In genomic region chr10:31136386-31136785, GRCh38 we compare ENCODE assay signal across 19 cellular contexts.
DNase-seq lines count a peak whose midpoint lies in the region; TF ChIP-seq lines count a peak whose summit lies in the region.
"Had no signal": no experiment of that assay in that cellular context is flagged by ENCODE, and none has a peak within 500 bp of the region (broad histone marks: within the 10 kb centered on the region; RNA-seq: fewer than 3 reads in every experiment).

No MANE protein-coding gene starts in this region.

- POLR2A ChIA-PET in MCF 10A (lab: Yijun Ruan, JAX): no interaction called here

- H3K9ac ChIP-seq in muscle layer of colon (ENCODE audit: low read length): no peak overlapping the region

- H3K27ac ChIP-seq in muscle layer of colon (ENCODE audit: low read depth, low read length): peak overlapping the region; percentile 35
- peak overlapping the region; percentile 54 for H3K27ac ChIP-seq in vagina
- H3K27ac ChIP-seq: tibial artery had no signal

- DNase-seq in activated naive CD4-positive, alpha-beta T cell (lab: John Stamatoyannopoulos, UW): no peak
- DNase-seq in activated T-helper 1 cell treated with anti-CD3 and anti-CD28 coated beads, Interleukin-12 subunit alpha, Interleukin-12 subunit beta, Interleukin-2, Interleukin-4 antibody, amounts not matched to agents 30 ng/mL and 10 ng/mL and 1 ng/mL, durations not matched to agents 14 hours and 24 hours and 36 hours (ENCODE audit: low spot score): no peak
- DNase-seq in vagina (ENCODE audit: extremely low spot score in 2 of 2) (no peak), NCI-H2227 treated with DMSO at 0.1 percent for 48 hours (lab: John Stamatoyannopoulos, UW) (no peak), MCF 10A (ENCODE audit: unreplicated experiment) (no peak), islet precursor cell (no peak)
- DNase-seq: activated CD4-positive, alpha-beta T cell treated with anti-CD3 and anti-CD28 coated beads, Interleukin-2, amount 50 U/mL, for 48 hours; amygdala; cerebellar nuclear complex; effector memory CD4-positive, alpha-beta T cell; H7; heart right ventricle; NCI-H2029; NCI-H510A; nephron progenitor cell; tibial artery had no signal

- no TSS peak for BruUV-seq in MCF 10A (replicated peaks; lab: Mats Ljungman, UMichigan)

- peak overlapping the region; percentile 23 for H3K27ac Mint-ChIP-seq in activated naive CD4-positive, alpha-beta T cell treated with anti-CD3 and anti-CD28 coated beads, Interleukin-2, amount 50 U/mL, for 24 hours
- peak overlapping the region; percentile 98 for H3K27ac Mint-ChIP-seq in activated T-helper 1 cell treated with anti-CD3 and anti-CD28 coated beads, Interleukin-12 subunit alpha, Interleukin-12 subunit beta, Interleukin-2, Interleukin-4 antibody, amounts not matched to agents 30 ng/mL and 10 ng/mL and 1 ng/mL, durations not matched to agents 14 hours and 24 hours and 36 hours
- no peak overlapping the region for H3K27ac Mint-ChIP-seq in MCF 10A (ENCODE audit: low read depth, unreplicated experiment)
- H3K27ac Mint-ChIP-seq: nephron progenitor cell had no signal

- no peak for TF ChIP-seq POLR2A in vagina (IDR thresholded peaks at IDR 0.05)

- no peaks in the 10 kb centered on the region for H3K27me3 ChIP-seq in muscle layer of colon (ENCODE audit: control insufficient read depth in 1 of 2, insufficient read depth in 2 of 2, low read length in 2 of 2)
- H3K27me3 ChIP-seq in vagina: no peaks in the 10 kb centered on the region
- H3K27me3 ChIP-seq: heart right ventricle, tibial artery had no signal

- H3K27me3 Mint-ChIP-seq in activated naive CD4-positive, alpha-beta T cell treated with anti-CD3 and anti-CD28 coated beads, Interleukin-2, amount 50 U/mL, for 24 hours: no peaks in the 10 kb centered on the region
- H3K27me3 Mint-ChIP-seq in activated T-helper 1 cell treated with anti-CD3 and anti-CD28 coated beads, Interleukin-12 subunit alpha, Interleukin-12 subunit beta, Interleukin-2, Interleukin-4 antibody, amounts not matched to agents 30 ng/mL and 10 ng/mL and 1 ng/mL, durations not matched to agents 14 hours and 24 hours and 36 hours (ENCODE audit: insufficient read depth): no peaks in the 10 kb centered on the region
- H3K27me3 Mint-ChIP-seq in MCF 10A (ENCODE audit: insufficient read depth, unreplicated experiment): no peaks in the 10 kb centered on the region
- H3K27me3 Mint-ChIP-seq: memory B cell had no signal

- peak overlapping the region; percentile 36 for H3K4me3 Mint-ChIP-seq in activated naive CD4-positive, alpha-beta T cell treated with anti-CD3 and anti-CD28 coated beads, Interleukin-2, amount 50 U/mL, for 24 hours
- peak overlapping the region; percentile 15 for H3K4me3 Mint-ChIP-seq in activated T-helper 1 cell treated with anti-CD3 and anti-CD28 coated beads, Interleukin-12 subunit alpha, Interleukin-12 subunit beta, Interleukin-2, Interleukin-4 antibody, amounts not matched to agents 30 ng/mL and 10 ng/mL and 1 ng/mL, durations not matched to agents 14 hours and 24 hours and 36 hours
- H3K4me3 Mint-ChIP-seq in MCF 10A (ENCODE audit: unreplicated experiment): no peak overlapping the region
- H3K4me3 Mint-ChIP-seq: nephron progenitor cell had no signal

- intact Hi-C loops in activated T-helper 1 cell treated with anti-CD3 and anti-CD28 coated beads, Interleukin-12 subunit alpha, Interleukin-12 subunit beta, Interleukin-2, Interleukin-4 antibody, amounts not matched to agents 30 ng/mL and 10 ng/mL and 1 ng/mL, durations not matched to agents 14 hours and 24 hours and 36 hours (cut with micrococcal nuclease): loop anchor here (5.0 kb wide), 1 partner anchor 356 kb away; no protein-coding TSS in a partner anchor
- intact Hi-C loops in vagina (cut with DNase I) (no loop called here), MCF 10A (cut with micrococcal nuclease) (no loop called here)

- CTCF ChIA-PET in MCF 10A (lab: Yijun Ruan, JAX): no interaction called here

- H3K36me3 ChIP-seq in muscle layer of colon (ENCODE audit: insufficient read depth, low read length) (no peaks in the 10 kb centered on the region), vagina (no peaks in the 10 kb centered on the region)
- H3K36me3 ChIP-seq: heart right ventricle, tibial artery had no signal

- H3K4me3 ChIP-seq in muscle layer of colon (ENCODE audit: low read depth in 1 of 2, low read length in 2 of 2): no peak overlapping the region
- H3K4me3 ChIP-seq in vagina: no peak overlapping the region
- H3K4me3 ChIP-seq: heart right ventricle, tibial artery had no signal

- TF ChIP-seq CTCF in vagina (IDR thresholded peaks at IDR 0.05): no peak
- no peak for TF ChIP-seq CTCF in MCF 10A (IDR thresholded peaks at IDR 0.05; ENCODE audit: unreplicated experiment)

- H3K4me1 Mint-ChIP-seq in activated naive CD4-positive, alpha-beta T cell treated with anti-CD3 and anti-CD28 coated beads, Interleukin-2, amount 50 U/mL, for 24 hours: peaks cover 43% of the 10 kb centered on the region
- H3K4me1 Mint-ChIP-seq in activated T-helper 1 cell treated with anti-CD3 and anti-CD28 coated beads, Interleukin-12 subunit alpha, Interleukin-12 subunit beta, Interleukin-2, Interleukin-4 antibody, amounts not matched to agents 30 ng/mL and 10 ng/mL and 1 ng/mL, durations not matched to agents 14 hours and 24 hours and 36 hours (ENCODE audit: low read depth): peaks cover 57% of the 10 kb centered on the region
- H3K4me1 Mint-ChIP-seq in MCF 10A (ENCODE audit: insufficient read depth, unreplicated experiment): no peaks in the 10 kb centered on the region

- no peaks in the 10 kb centered on the region for H3K9me3 ChIP-seq in muscle layer of colon (ENCODE audit: low read length)
- no peaks in the 10 kb centered on the region for H3K9me3 ChIP-seq in vagina
- H3K9me3 ChIP-seq: heart right ventricle, tibial artery had no signal

- H3K9me3 Mint-ChIP-seq in activated naive CD4-positive, alpha-beta T cell treated with anti-CD3 and anti-CD28 coated beads, Interleukin-2, amount 50 U/mL, for 24 hours: no peaks in the 10 kb centered on the region
- H3K9me3 Mint-ChIP-seq in activated T-helper 1 cell treated with anti-CD3 and anti-CD28 coated beads, Interleukin-12 subunit alpha, Interleukin-12 subunit beta, Interleukin-2, Interleukin-4 antibody, amounts not matched to agents 30 ng/mL and 10 ng/mL and 1 ng/mL, durations not matched to agents 14 hours and 24 hours and 36 hours: no peaks in the 10 kb centered on the region
- no peaks in the 10 kb centered on the region for H3K9me3 Mint-ChIP-seq in MCF 10A (ENCODE audit: unreplicated experiment)
- H3K9me3 Mint-ChIP-seq: memory B cell, nephron progenitor cell had no signal

- H3K4me1 ChIP-seq in muscle layer of colon (ENCODE audit: insufficient read depth, low read length) (peaks cover 27% of the 10 kb centered on the region), vagina (peaks cover 49% of the 10 kb centered on the region)

- no peaks in the 10 kb centered on the region for H3K36me3 Mint-ChIP-seq in activated naive CD4-positive, alpha-beta T cell treated with anti-CD3 and anti-CD28 coated beads, Interleukin-2, amount 50 U/mL, for 24 hours
- H3K36me3 Mint-ChIP-seq in activated T-helper 1 cell treated with anti-CD3 and anti-CD28 coated beads, Interleukin-12 subunit alpha, Interleukin-12 subunit beta, Interleukin-2, Interleukin-4 antibody, amounts not matched to agents 30 ng/mL and 10 ng/mL and 1 ng/mL, durations not matched to agents 14 hours and 24 hours and 36 hours (ENCODE audit: low read depth): peaks cover 5% of the 10 kb centered on the region
- no peaks in the 10 kb centered on the region for H3K36me3 Mint-ChIP-seq in MCF 10A (ENCODE audit: insufficient read depth, unreplicated experiment)
- H3K36me3 Mint-ChIP-seq: memory B cell had no signal
